19 cellular contexts compared by ENCODE assay signal in the genomic region with DNA sequence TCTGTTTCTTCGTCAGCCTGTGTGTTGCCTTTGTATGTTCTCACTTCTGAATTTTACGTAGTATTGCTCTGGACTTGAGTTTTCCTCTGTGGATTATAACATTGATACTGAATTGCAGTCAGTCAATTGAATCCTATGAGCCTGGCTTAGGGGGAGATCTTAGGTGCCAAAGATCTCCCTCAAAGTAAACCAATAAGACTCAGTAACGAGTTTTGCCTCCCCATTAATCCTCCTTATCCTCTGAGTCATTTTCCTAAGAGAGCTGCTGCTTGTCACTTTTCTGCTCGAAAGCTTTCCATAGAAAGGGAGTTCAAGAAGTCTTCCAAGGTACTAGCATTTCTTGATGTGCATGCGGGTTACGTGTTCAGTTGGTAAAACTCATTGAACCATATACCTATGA.
DNase-seq lines count a peak whose midpoint lies in the region; TF ChIP-seq lines count a peak whose summit lies in the region.
"Had no signal": no experiment of that assay in that cellular context is flagged by ENCODE, and none has a peak within 500 bp of the region (broad histone marks: within the 10 kb centered on the region; RNA-seq: fewer than 3 reads in every experiment).

No MANE protein-coding gene starts in this region.

- no peaks in the 10 kb centered on the region for H3K9me3 ChIP-seq in WERI-Rb-1 (ENCODE audit: severe bottlenecking)
- H3K9me3 ChIP-seq in smooth muscle cell (replicated peaks; ENCODE audit: low read depth): no peaks in the 10 kb centered on the region
- H3K9me3 ChIP-seq: A549, Caco-2 had no signal

- no peaks in the 10 kb centered on the region for H3K36me3 ChIP-seq in WERI-Rb-1
- no peaks in the 10 kb centered on the region for H3K36me3 ChIP-seq in smooth muscle cell (ENCODE audit: low read depth)

- no peaks in the 10 kb centered on the region for H3K79me2 ChIP-seq in smooth muscle cell (ENCODE audit: low read depth)

- TF ChIP-seq CTCF in WERI-Rb-1 (IDR thresholded peaks at IDR 0.05; ENCODE audit: low read depth, low read length) (no peak), smooth muscle cell (IDR thresholded peaks at IDR 0.05; ENCODE audit: borderline replicate concordance, insufficient read depth, poor library complexity, severe bottlenecking) (no peak)

- no peaks in the 10 kb centered on the region for H4K20me1 ChIP-seq in smooth muscle cell (ENCODE audit: low read depth)

- H2AFZ ChIP-seq in smooth muscle cell (ENCODE audit: low read depth): no peak overlapping the region

- no peaks in the 10 kb centered on the region for H3K9me3 Mint-ChIP-seq in T-helper 2 cell treated with Interferon-gamma antibody and Interleukin-4, amounts not matched to agents 5 μg/mL and 100 μg/mL, for 36 hours
- no peaks in the 10 kb centered on the region for H3K9me3 Mint-ChIP-seq in activated CD4-positive, alpha-beta memory T cell treated with anti-CD3 and anti-CD28 coated beads for 36 hours
- H3K9me3 Mint-ChIP-seq: CD4-positive, alpha-beta T cell; H9 had no signal

- WGBS in smooth muscle cell (ENCODE audit: low lambda C conversion rate): 47% methylated on average over 6 of the region's 6 CpGs

- H3K4me1 Mint-ChIP-seq in T-helper 2 cell treated with Interferon-gamma antibody and Interleukin-4, amounts not matched to agents 5 μg/mL and 100 μg/mL, for 36 hours (ENCODE audit: low read depth): peaks cover 48% of the 10 kb centered on the region
- no peaks in the 10 kb centered on the region for H3K4me1 Mint-ChIP-seq in activated CD4-positive, alpha-beta memory T cell treated with anti-CD3 and anti-CD28 coated beads for 36 hours (ENCODE audit: low read depth)

- no peak overlapping the region for H3K9ac ChIP-seq in smooth muscle cell (ENCODE audit: low read depth)

- no peak overlapping the region for H3K4me3 Mint-ChIP-seq in T-helper 2 cell treated with Interferon-gamma antibody and Interleukin-4, amounts not matched to agents 5 μg/mL and 100 μg/mL, for 36 hours
- no peak overlapping the region for H3K4me3 Mint-ChIP-seq in activated CD4-positive, alpha-beta memory T cell treated with anti-CD3 and anti-CD28 coated beads for 36 hours
- H3K4me3 Mint-ChIP-seq: CD4-positive, alpha-beta T cell; H9 had no signal

- no peak for DNase-seq in T-helper 2 cell treated with Interferon-gamma antibody and Interleukin-4, amounts not matched to agents 5 μg/mL and 100 μg/mL, for 36 hours (ENCODE audit: low spot score)
- no peak for DNase-seq in T-helper 2 cell
- peak; percentile 24 for DNase-seq in WERI-Rb-1
- DNase-seq in iris pigment epithelial cell (ENCODE audit: low read depth): peak; percentile 14
- no peak for DNase-seq in smooth muscle cell (lab: John Stamatoyannopoulos, UW; ENCODE audit: unreplicated experiment)
- no peak for DNase-seq in activated CD4-positive, alpha-beta memory T cell treated with anti-CD3 and anti-CD28 coated beads for 36 hours
- DNase-seq in activated CD4-positive, alpha-beta T cell treated with anti-CD3 and anti-CD28 coated beads, Interleukin-2, amount 50 U/mL, for 1 hour: no peak
- no peak for DNase-seq in H4 (ENCODE audit: low spot score)
- DNase-seq: AML-193; Caco-2; CD4-positive, alpha-beta T cell; DMS153; DMS79; GDM1; GOT3; H9 had no signal

- POLR2A ChIA-PET in activated CD4-positive, alpha-beta memory T cell treated with anti-CD3 and anti-CD28 coated beads for 36 hours (lab: Charles Lee): no interaction called here

- H3K36me3 Mint-ChIP-seq in T-helper 2 cell treated with Interferon-gamma antibody and Interleukin-4, amounts not matched to agents 5 μg/mL and 100 μg/mL, for 36 hours (ENCODE audit: low read depth): peaks cover 9% of the 10 kb centered on the region
- H3K36me3 Mint-ChIP-seq in activated CD4-positive, alpha-beta memory T cell treated with anti-CD3 and anti-CD28 coated beads for 36 hours: no peaks in the 10 kb centered on the region

- H3K27me3 Mint-ChIP-seq in T-helper 2 cell treated with Interferon-gamma antibody and Interleukin-4, amounts not matched to agents 5 μg/mL and 100 μg/mL, for 36 hours (ENCODE audit: low read depth): peaks cover 4% of the 10 kb centered on the region
- H3K27me3 Mint-ChIP-seq in activated CD4-positive, alpha-beta memory T cell treated with anti-CD3 and anti-CD28 coated beads for 36 hours: peaks cover 4% of the 10 kb centered on the region

- no peak overlapping the region for H3K4me3 ChIP-seq in WERI-Rb-1 (ENCODE audit: low read depth, low read length)
- no peak overlapping the region for H3K4me3 ChIP-seq in smooth muscle cell
- H3K4me3 ChIP-seq: A549 had no signal

- intact Hi-C loops in activated CD4-positive, alpha-beta memory T cell treated with anti-CD3 and anti-CD28 coated beads for 36 hours (cut with micrococcal nuclease): no loop called here

- peak overlapping the region; percentile 41 for H3K4me2 ChIP-seq in smooth muscle cell
- H3K4me2 ChIP-seq: A549 had no signal

- H3K27me3 ChIP-seq in WERI-Rb-1 (ENCODE audit: insufficient read depth, low read depth, severe bottlenecking): no peaks in the 10 kb centered on the region
- peaks cover 66% of the 10 kb centered on the region for H3K27me3 ChIP-seq in smooth muscle cell (ENCODE audit: low read depth)

- H3F3A ChIP-seq in smooth muscle cell (ENCODE audit: low read depth): no peaks in the 10 kb centered on the region

- H3K4me1 ChIP-seq in smooth muscle cell (ENCODE audit: low read depth): peaks cover 10% of the 10 kb centered on the region
- H3K4me1 ChIP-seq: Caco-2 had no signal

- peak overlapping the region; percentile 26 for H3K27ac Mint-ChIP-seq in T-helper 2 cell treated with Interferon-gamma antibody and Interleukin-4, amounts not matched to agents 5 μg/mL and 100 μg/mL, for 36 hours
- H3K27ac Mint-ChIP-seq in activated CD4-positive, alpha-beta memory T cell treated with anti-CD3 and anti-CD28 coated beads for 36 hours: no peak overlapping the region
- H3K27ac Mint-ChIP-seq: CD4-positive, alpha-beta T cell; H9 had no signal

- CTCF ChIA-PET in activated CD4-positive, alpha-beta memory T cell treated with anti-CD3 and anti-CD28 coated beads for 36 hours (lab: Charles Lee): no interaction called here

- H3K27ac ChIP-seq in WERI-Rb-1 (no peak overlapping the region), smooth muscle cell (ENCODE audit: low read depth) (no peak overlapping the region)
- H3K27ac ChIP-seq: 22Rv1, A549, C4-2B had no signal

Comparison
In these comparisons a context has a peak if more than half of its experiments do, and no peak if none do; other contexts are left out.
1. DNase-seq: peak in WERI-Rb-1 (single experiment) and iris pigment epithelial cell (single experiment); none in T-helper 2 cell treated with Interferon-gamma antibody and Interleukin-4, amounts not matched to agents 5 μg/mL and 100 μg/mL, for 36 hours (single experiment), T-helper 2 cell (0 of 5), smooth muscle cell (single experiment), activated CD4-positive, alpha-beta memory T cell treated with anti-CD3 and anti-CD28 coated beads for 36 hours (single experiment), activated CD4-positive, alpha-beta T cell treated with anti-CD3 and anti-CD28 coated beads, Interleukin-2, amount 50 U/mL, for 1 hour (single experiment) and H4 (single experiment).